ENCODE assay signal across 13 cellular contexts in genomic region chr2:144213797-144214196, GRCh38.
DNase-seq lines count a peak whose midpoint lies in the region; ATAC-seq and TF ChIP-seq lines count a peak whose summit lies in the region.
"Had no signal": no experiment of that assay in that cellular context is flagged by ENCODE, and none has a peak within 500 bp of the region (broad histone marks: within the 10 kb centered on the region; RNA-seq: fewer than 3 reads in every experiment).

No MANE protein-coding gene starts in this region.

- peaks cover 2 to 5% of the 10 kb centered on the region in 2 donors for H3K36me3 Mint-ChIP-seq in CD4-positive, alpha-beta memory T cell
- peaks cover 7% of the 10 kb centered on the region for H3K36me3 Mint-ChIP-seq in chondrocyte (ENCODE audit: low read depth)
- H3K36me3 Mint-ChIP-seq: naive B cell had no signal

- H3K9me3 ChIP-seq in CD4-positive, alpha-beta memory T cell (ENCODE audit: control insufficient read depth in 1 of 2, low read length in 2 of 2): no peaks in the 10 kb centered on the region
- no peaks in the 10 kb centered on the region for H3K9me3 ChIP-seq in Karpas-422 (ENCODE audit: low read length)
- H3K9me3 ChIP-seq: breast epithelium had no signal

- H3K4me1 ChIP-seq in CD4-positive, alpha-beta memory T cell (ENCODE audit: insufficient read depth, low read length): peaks cover 26% of the 10 kb centered on the region
- peaks cover 55% of the 10 kb centered on the region for H3K4me1 ChIP-seq in Karpas-422 (ENCODE audit: low read length)
- H3K4me1 ChIP-seq: breast epithelium had no signal

- no peaks in the 10 kb centered on the region for H3K9me2 ChIP-seq in Karpas-422 (replicated peaks; ENCODE audit: insufficient read depth, low read length)

- no peaks in the 10 kb centered on the region for H3K27me3 Mint-ChIP-seq in CD4-positive, alpha-beta memory T cell
- no peaks in the 10 kb centered on the region for H3K27me3 Mint-ChIP-seq in chondrocyte (ENCODE audit: low read depth)
- H3K27me3 Mint-ChIP-seq: naive B cell had no signal

- TF ChIP-seq CTCF in chondrocyte (IDR thresholded peaks at IDR 0.05): no peak

- H4K20me1 ChIP-seq in Karpas-422 (ENCODE audit: insufficient read depth, low read depth, low read length): no peaks in the 10 kb centered on the region

- H3K4me3 ChIP-seq in CD4-positive, alpha-beta memory T cell (ENCODE audit: low read length in 2 of 2): peak overlapping the region in 1 of 2 donors; percentile 23
- peak overlapping the region; percentile 61 for H3K4me3 ChIP-seq in Karpas-422 (ENCODE audit: low read length)
- H3K4me3 ChIP-seq: breast epithelium had no signal

- CTCF ChIA-PET in CD4-positive, alpha-beta memory T cell (lab: Charles Lee; ENCODE audit: partially characterized antibody): no interaction called here

- H3K27ac ChIP-seq in CD4-positive, alpha-beta memory T cell (ENCODE audit: low read depth, low read length): no peak overlapping the region
- H3K27ac ChIP-seq in Karpas-422 (ENCODE audit: low read length): peak overlapping the region; percentile 50
- H3K27ac ChIP-seq: breast epithelium had no signal

- no peaks in the 10 kb centered on the region for H3K36me3 ChIP-seq in CD4-positive, alpha-beta memory T cell (ENCODE audit: insufficient read depth, low read length)
- peaks cover 7% of the 10 kb centered on the region; the same call in 1 of the 2 replicates for H3K36me3 ChIP-seq in Karpas-422 (ENCODE audit: insufficient read depth, low read length)
- H3K36me3 ChIP-seq: breast epithelium had no signal

- H3K9ac ChIP-seq in Karpas-422 (ENCODE audit: low read length): peak overlapping the region; percentile 58

- H3K4me1 Mint-ChIP-seq in CD4-positive, alpha-beta memory T cell: peaks cover 12 to 32% (median 21%) of the 10 kb centered on the region in 4 donors
- peaks cover 8% of the 10 kb centered on the region for H3K4me1 Mint-ChIP-seq in chondrocyte (ENCODE audit: low read depth)

- peak overlapping the region; percentile 80 for H3K4me2 ChIP-seq in Karpas-422 (ENCODE audit: low read depth, low read length, poor library complexity, severe bottlenecking)

- peak overlapping the region; percentile 61 for H2AFZ ChIP-seq in Karpas-422 (ENCODE audit: low read length)

- peaks cover 0 to 3% (median 0%) of the 10 kb centered on the region in 8 donors for H3K9me3 Mint-ChIP-seq in CD4-positive, alpha-beta memory T cell
- no peaks in the 10 kb centered on the region for H3K9me3 Mint-ChIP-seq in chondrocyte (ENCODE audit: low read depth)
- H3K9me3 Mint-ChIP-seq: naive B cell had no signal

- H3K27ac Mint-ChIP-seq in CD4-positive, alpha-beta memory T cell: peak overlapping the region in 4 of 7 donors; percentile 4 to 86 (median 34)
- H3K27ac Mint-ChIP-seq in chondrocyte (ENCODE audit: unreplicated experiment): no peak overlapping the region

- ATAC-seq in GM19023 (IDR thresholded peaks at IDR 0.05; ENCODE audit: unreplicated experiment): peak; percentile 89
- ATAC-seq in HG02763 (IDR thresholded peaks at IDR 0.05; ENCODE audit: unreplicated experiment): peak; percentile 89

- no peak for DNase-seq in CD4-positive, alpha-beta memory T cell
- DNase-seq in Karpas-422: no peak
- DNase-seq in NCI-H345 (lab: John Stamatoyannopoulos, UW): no peak
- DNase-seq in chondrocyte (ENCODE audit: low spot score): no peak
- no peak for DNase-seq in DMS 273 (lab: John Stamatoyannopoulos, UW; ENCODE audit: unreplicated experiment)
- DNase-seq in NOMO-1 treated with dmso at 0.1 percent for 144 hours (lab: John Stamatoyannopoulos, UW; ENCODE audit: unreplicated experiment): no peak
- DNase-seq: C1 segment of cervical spinal cord, naive B cell, NCI-H2107, T1000 had no signal

- peak overlapping the region in 7 of 8 donors; percentile 24 to 85 (median 65) for H3K4me3 Mint-ChIP-seq in CD4-positive, alpha-beta memory T cell
- H3K4me3 Mint-ChIP-seq in chondrocyte (ENCODE audit: unreplicated experiment): no peak overlapping the region

- POLR2A ChIA-PET in CD4-positive, alpha-beta memory T cell (lab: Charles Lee; ENCODE audit: partially characterized antibody): no interaction called here

- H3K79me2 ChIP-seq in Karpas-422 (ENCODE audit: low read length): peaks cover 37% of the 10 kb centered on the region

- H3K27me3 ChIP-seq in CD4-positive, alpha-beta memory T cell (ENCODE audit: insufficient read depth, low read length): no peaks in the 10 kb centered on the region
- no peaks in the 10 kb centered on the region for H3K27me3 ChIP-seq in Karpas-422 (ENCODE audit: low read length)
- H3K27me3 ChIP-seq: breast epithelium had no signal

- intact Hi-C loops in CD4-positive, alpha-beta memory T cell (cut with micrococcal nuclease): no loop called here
